Comparison of ENCODE assay signal across 1 cellular context in genomic region chr7:138892016-138892630, GRCh38.
A peak's percentile ranks its signal among the peaks of the same experiment; 100 is the strongest.
TF ChIP-seq lines count a peak whose summit lies in the region.

No MANE protein-coding gene starts in this region.

TF ChIP-seq in HEK293, 187 proteins besides CTCF, POLR2A, EP300 and RAD21:
- TF ChIP-seq KLF1 (tag by site-specific recombination; IDR thresholded peaks at IDR 0.05) (peak; percentile 42; the same call in 1 of the 2 replicates), ZNF548 (tag by site-specific recombination; IDR thresholded peaks at IDR 0.05) (no peak), WT1 (tag by site-specific recombination; IDR thresholded peaks at IDR 0.05) (peak; percentile 93)
